10 cellular contexts compared by ENCODE assay signal in genomic region chr18:55489742-55490055, GRCh38.
A peak's percentile ranks its signal among the peaks of the same experiment; 100 is the strongest.
DNase-seq lines count a peak whose midpoint lies in the region; ATAC-seq, FAIRE-seq and TF ChIP-seq lines count a peak whose summit lies in the region.
"Had no signal": no experiment of that assay in that cellular context is flagged by ENCODE, and none has a peak within 500 bp of the region (broad histone marks: within the 10 kb centered on the region; RNA-seq: fewer than 3 reads in every experiment).

No MANE protein-coding gene starts in this region.

- H2AK5ac ChIP-seq in H1 (ENCODE audit: low read depth, low read length): no peak overlapping the region

- no peak overlapping the region for H4K91ac ChIP-seq in H1 (replicated peaks; ENCODE audit: insufficient read length, low read length)

- H3K4me2 ChIP-seq in H1 (ENCODE audit: insufficient read depth in 1 of 2, low read depth in 2 of 2, low read length in 2 of 2): peak overlapping the region in 1 of 2 experiments; percentile 56; a peak in 1 of 4 replicates

- H4K5ac ChIP-seq in H1 (ENCODE audit: insufficient read length, low read depth, low read length): no peak overlapping the region

- TF ChIP-seq POLR2A in H1 (IDR thresholded peaks at IDR 0.05; ENCODE audit: control extremely low read depth in 1 of 2, low read depth in 2 of 2, low read length in 2 of 2): no peak

- no peaks in the 10 kb centered on the region for H3K9me3 ChIP-seq in H1 (ENCODE audit: insufficient read depth in 2 of 2, low read depth in 1 of 2, low read length in 1 of 2)
- no peaks in the 10 kb centered on the region for H3K9me3 ChIP-seq in effector memory CD4-positive, alpha-beta T cell (ENCODE audit: control insufficient read depth, low read length)

- H3K14ac ChIP-seq in H1 (ENCODE audit: insufficient read length): no peak overlapping the region

- H3K27me3 ChIP-seq in H1 (replicated peaks in 1 of 4; ENCODE audit: control insufficient read depth in 3 of 4, extremely low read depth in 1 of 4, insufficient read depth in 3 of 4, low read length in 3 of 4): no peaks in the 10 kb centered on the region
- no peaks in the 10 kb centered on the region for H3K27me3 ChIP-seq in effector memory CD4-positive, alpha-beta T cell (replicated peaks; ENCODE audit: control insufficient read depth, insufficient read depth, low read length, poor library complexity, severe bottlenecking)

- H3K4me1 ChIP-seq in H1 (replicated peaks in 1 of 4; ENCODE audit: control insufficient read depth in 3 of 4, insufficient read depth in 4 of 4, low read length in 3 of 4): peaks cover 6 to 23% (median 16%) of the 10 kb centered on the region in 4 experiments; a peak in 5 of 7 replicates
- no peaks in the 10 kb centered on the region for H3K4me1 ChIP-seq in effector memory CD4-positive, alpha-beta T cell (ENCODE audit: control insufficient read depth, insufficient read depth, low read length, poor library complexity, severe bottlenecking)

- H2BK12ac ChIP-seq in H1 (ENCODE audit: low read depth, low read length): peak overlapping the region; percentile 45

- H3K79me1 ChIP-seq in H1 (ENCODE audit: low read depth, low read length): no peaks in the 10 kb centered on the region

- H3K27ac ChIP-seq in H1 (ENCODE audit: low read depth, low read length): no peak overlapping the region
- H3K27ac ChIP-seq in effector memory CD4-positive, alpha-beta T cell (ENCODE audit: insufficient read depth, low read length, poor library complexity, severe bottlenecking): no peak overlapping the region
- H3K27ac ChIP-seq: HL-60 had no signal

- peaks cover 10 to 11% of the 10 kb centered on the region in 2 experiments for H4K20me1 ChIP-seq in H1 (replicated peaks in 1 of 2; ENCODE audit: control insufficient read depth in 1 of 2, insufficient read depth in 2 of 2, low read length in 2 of 2)

- H3K23ac ChIP-seq in H1 (ENCODE audit: insufficient read length): no peak overlapping the region

- peak overlapping the region; percentile 47 for H2BK120ac ChIP-seq in H1 (replicated peaks; ENCODE audit: low read depth, low read length)

- H3K36me3 ChIP-seq in H1 (ENCODE audit: control insufficient read depth in 2 of 4, insufficient read depth in 4 of 4, low read length in 3 of 4): no peaks in the 10 kb centered on the region
- H3K36me3 ChIP-seq in effector memory CD4-positive, alpha-beta T cell (ENCODE audit: control insufficient read depth, insufficient read depth, low read length): no peaks in the 10 kb centered on the region

- no peak overlapping the region for H4K8ac ChIP-seq in H1 (ENCODE audit: extremely low read depth, insufficient read depth, low read length)

- H2BK5ac ChIP-seq in H1 (ENCODE audit: low read depth, low read length): no peak overlapping the region

- CTCF ChIA-PET in H1 (lab: Charles Lee; ENCODE audit: partially characterized antibody): interaction anchor here (1.1 to 1.8 kb wide), 2 partner anchors 13 to 290 kb away, joined by 3 to 4 read pairs; no protein-coding TSS in a partner anchor

- TF ChIP-seq RAD21 in H1 (IDR thresholded peaks at IDR 0.05 in 1 of 2, conservative IDR thresholded peaks at IDR 0.05 in 1 of 2; ENCODE audit: low read depth in 2 of 2, low read length in 2 of 2): no peak

- H2BK20ac ChIP-seq in H1 (ENCODE audit: low read length): peak overlapping the region; percentile 73; the same call in 1 of the 2 replicates

- TF ChIP-seq CTCF in H1 (IDR thresholded peaks at IDR 0.05; ENCODE audit: control extremely low read depth in 1 of 3, insufficient read depth in 1 of 3, low read depth in 1 of 3, low read length in 3 of 3): no peak

- no peak overlapping the region for H3K9ac ChIP-seq in H1 (replicated peaks in 1 of 4; ENCODE audit: extremely low read depth in 1 of 4, low read depth in 3 of 4, low read length in 3 of 4)

- FAIRE-seq in H1 (lab: Jason Lieb, UNC): peak; percentile 57
- FAIRE-seq: bronchial epithelial cell had no signal

- H2BK15ac ChIP-seq in H1 (ENCODE audit: low read length): 0 out of 2 replicates have a peak overlapping the region, but pooled peaks have one; percentile 32

- TF ChIP-seq EP300 in H1 (IDR thresholded peaks at IDR 0.05; ENCODE audit: borderline replicate concordance in 1 of 2, low read depth in 2 of 2, low read length in 2 of 2): no peak

- no peak overlapping the region for H3K4ac ChIP-seq in H1 (replicated peaks; ENCODE audit: insufficient read length, low read depth, low read length)

- no peak overlapping the region for H3K18ac ChIP-seq in H1 (ENCODE audit: extremely low read depth, low read length)

- no peak overlapping the region for H3K4me3 ChIP-seq in H1 (ENCODE audit: extremely low read depth in 1 of 4, insufficient read depth in 2 of 4, low read depth in 3 of 4, low read length in 4 of 4)
- no peak overlapping the region for H3K4me3 ChIP-seq in effector memory CD4-positive, alpha-beta T cell (ENCODE audit: insufficient read depth, low read depth, low read length, poor library complexity, severe bottlenecking)

- no peaks in the 10 kb centered on the region; the same call in 1 of the 2 replicates for H3K23me2 ChIP-seq in H1 (ENCODE audit: low read depth, low read length)

- H3K79me2 ChIP-seq in H1 (ENCODE audit: control insufficient read depth in 1 of 2, insufficient read depth in 2 of 2, low read length in 2 of 2): peaks cover 0 to 84% of the 10 kb centered on the region in 2 experiments; a peak in 2 of 4 replicates

- peak; percentile 95 for DNase-seq in NCI-H146 (lab: John Stamatoyannopoulos, UW)
- DNase-seq in H1 (ENCODE audit: low read depth in 1 of 2, low spot score in 2 of 2): no peak
- no peak for DNase-seq in HuH-7 (ENCODE audit: low spot score)
- no peak for DNase-seq in activated gamma-delta T cell treated with Interleukin-2 at 50 U/mL for 16 hours
- no peak for DNase-seq in effector memory CD4-positive, alpha-beta T cell
- DNase-seq in DMS114 treated with DMSO at 0.1 percent for 48 hours (lab: John Stamatoyannopoulos, UW; ENCODE audit: unreplicated experiment): no peak

- POLR2A ChIA-PET in H1 (lab: Charles Lee; ENCODE audit: partially characterized antibody): interaction anchor here (1.2 to 1.8 kb wide), 4 partner anchors 10 to 66 kb away, joined by 3 to 6 read pairs (median 4); no protein-coding TSS in a partner anchor

- H3K56ac ChIP-seq in H1 (replicated peaks; ENCODE audit: insufficient read length, low read depth, low read length): no peak overlapping the region

- WGBS in H1 (ENCODE audit: extremely low coverage in 1 of 2, insufficient coverage in 1 of 2, insufficient read length in 1 of 2, insufficient replicate concordance in 2 of 2, low coverage in 1 of 2, low lambda C conversion rate in 2 of 2, missing lambda C conversion rate in 1 of 2), 2 experiments: 83% methylated on average over 8 of the region's 8 CpGs; no CpG with 5 or more reads in 1 of the 2 experiments

- peak; percentile 83 for ATAC-seq in GM18519 (IDR thresholded peaks at IDR 0.05; ENCODE audit: low FRiP score, unreplicated experiment)
- peak; percentile 80 for ATAC-seq in HG02642 (IDR thresholded peaks at IDR 0.05; ENCODE audit: poor library complexity, unreplicated experiment)

- H2AFZ ChIP-seq in H1 (ENCODE audit: low read length): no peak overlapping the region

TF ChIP-seq in H1, 55 proteins besides CTCF, POLR2A, EP300 and RAD21:
- no peak for TF ChIP-seq CHD2 (IDR thresholded peaks at IDR 0.05; ENCODE audit: low read length)
- no peak for TF ChIP-seq HDAC2 (IDR thresholded peaks at IDR 0.05; ENCODE audit: borderline replicate concordance in 1 of 2, low read depth in 2 of 2, low read length in 2 of 2)
- TF ChIP-seq EZH2 (IDR thresholded peaks at IDR 0.05; ENCODE audit: low read depth, low read length, severe bottlenecking): no peak
- TF ChIP-seq RXRA (IDR thresholded peaks at IDR 0.05; ENCODE audit: insufficient read depth, low read depth, low read length): no peak
- no peak for TF ChIP-seq KDM5A (IDR thresholded peaks at IDR 0.05; ENCODE audit: low read length)
- no peak for TF ChIP-seq PHF8 (conservative IDR thresholded peaks at IDR 0.05; ENCODE audit: low read depth, low read length)
